ENCODE assay signal across 14 cellular contexts in the genomic region with DNA sequence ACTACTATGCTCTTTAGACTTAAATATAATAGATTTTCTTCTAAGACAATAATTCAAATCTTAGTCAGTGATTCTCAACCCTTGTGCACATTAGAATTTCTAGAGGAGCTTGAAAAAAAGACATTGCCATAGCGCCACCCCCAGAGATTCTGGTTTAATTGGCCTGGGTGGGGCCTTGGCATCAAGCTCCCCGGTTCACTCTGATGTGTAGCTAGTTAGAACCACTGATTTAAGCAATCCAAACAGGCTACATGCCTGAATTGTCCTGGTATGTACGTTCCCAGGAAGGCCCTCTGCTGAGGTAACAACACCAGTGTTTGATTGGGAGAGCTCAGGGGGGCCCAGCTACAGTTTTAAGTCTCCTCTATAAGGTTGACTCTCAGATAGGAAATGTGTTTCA. TPM values are rescaled to one million over a fixed set of nuclear protein-coding genes. Genes with fewer than 3 reads are reported as not detected.
A peak's percentile ranks its signal among the peaks of the same experiment; 100 is the strongest.
DNase-seq lines count a peak whose midpoint lies in the region; ATAC-seq and TF ChIP-seq lines count a peak whose summit lies in the region.
"Had no signal": no experiment of that assay in that cellular context is flagged by ENCODE, and none has a peak within 500 bp of the region (broad histone marks: within the 10 kb centered on the region; RNA-seq: fewer than 3 reads in every experiment).

No MANE protein-coding gene starts in this region.

- H3K36me3 ChIP-seq in OCI-LY1 (ENCODE audit: insufficient read depth, low read length) (no peaks in the 10 kb centered on the region), fibroblast of lung (ENCODE audit: control insufficient read depth, insufficient read depth, low read length) (no peaks in the 10 kb centered on the region), spleen (no peaks in the 10 kb centered on the region), mesenchymal stem cell (ENCODE audit: control insufficient read depth in 1 of 2, insufficient read depth in 2 of 2, low read depth in 1 of 2, low read length in 2 of 2) (no peaks in the 10 kb centered on the region), BE2C (no peaks in the 10 kb centered on the region)

- in situ Hi-C loops in GM13977 (cut with MboI; ENCODE audit: low pct_unique_long_range_greater_than_20kb, low sequenced_read_pairs, unreplicated experiment) = no loop called here

- H4K20me1 ChIP-seq in OCI-LY1 (ENCODE audit: insufficient read depth, low read length) (no peaks in the 10 kb centered on the region), fibroblast of lung (ENCODE audit: control insufficient read depth, extremely low read depth, insufficient read depth, low read length) (no peaks in the 10 kb centered on the region)

- H3K4ac ChIP-seq in mesenchymal stem cell (ENCODE audit: low read depth in 1 of 2, low read length in 2 of 2) = no peak overlapping the region

- intact Hi-C loops in spleen (cut with DNase I; ENCODE audit: low total_unique reads) = no loop called here

- H3K4me3 ChIP-seq in OCI-LY1 (ENCODE audit: low read depth, low read length, poor library complexity, severe bottlenecking) (no peak overlapping the region), fibroblast of lung (replicated peaks in 1 of 4; ENCODE audit: control extremely low read depth in 1 of 4, insufficient read depth in 1 of 4, low read depth in 3 of 4, low read length in 4 of 4) (no peak overlapping the region), spleen (no peak overlapping the region), mesenchymal stem cell (ENCODE audit: insufficient read depth in 1 of 2, low read depth in 1 of 2, low read length in 2 of 2) (no peak overlapping the region), BE2C (ENCODE audit: low read depth, low read length) (no peak overlapping the region)
- H3K4me3 ChIP-seq: lung had no signal

- TF ChIP-seq POLR2A in spleen (IDR thresholded peaks at IDR 0.05) = no peak

- H2BK12ac ChIP-seq in mesenchymal stem cell (ENCODE audit: low read length in 2 of 2) = no peak overlapping the region

- TF ChIP-seq CTCF in OCI-LY1 (IDR thresholded peaks at IDR 0.05; ENCODE audit: low read length) (peak; percentile 29; the same call in 1 of the 2 replicates), fibroblast of lung (conservative IDR thresholded peaks at IDR 0.05 in 1 of 2, IDR thresholded peaks at IDR 0.05 in 1 of 2; ENCODE audit: low read depth in 1 of 2, low read length in 2 of 2) (no peak), spleen (IDR thresholded peaks at IDR 0.05 in 8 of 11, conservative IDR thresholded peaks at IDR 0.05 in 3 of 11) (no peak), BE2C (IDR thresholded peaks at IDR 0.05; ENCODE audit: low read depth, low read length) (no peak), GM13977 (IDR thresholded peaks at IDR 0.05; ENCODE audit: extremely low read depth, insufficient read depth, missing control alignments) (no peak)

- peaks cover 2% of the 10 kb centered on the region for H3K79me1 ChIP-seq in mesenchymal stem cell (replicated peaks; ENCODE audit: low read length, poor library complexity, severe bottlenecking)

- H3K27me3 ChIP-seq in OCI-LY1 (ENCODE audit: insufficient read depth, low read length) = no peaks in the 10 kb centered on the region
- H3K27me3 ChIP-seq in fibroblast of lung (ENCODE audit: control insufficient read depth, insufficient read depth, low read length) = no peaks in the 10 kb centered on the region
- H3K27me3 ChIP-seq in spleen (replicated peaks in 1 of 7) = no peaks in the 10 kb centered on the region
- no peaks in the 10 kb centered on the region for H3K27me3 ChIP-seq in mesenchymal stem cell (ENCODE audit: control insufficient read depth in 1 of 2, insufficient read depth in 1 of 2, low read length in 2 of 2)
- no peaks in the 10 kb centered on the region for H3K27me3 ChIP-seq in BE2C

- no peak overlapping the region for H2AK5ac ChIP-seq in mesenchymal stem cell (ENCODE audit: low read length, severe bottlenecking)

- H4K8ac ChIP-seq in mesenchymal stem cell (ENCODE audit: low read length) = no peak overlapping the region

- ATAC-seq in GM21360 (IDR thresholded peaks at IDR 0.05; ENCODE audit: unreplicated experiment) = peak; percentile 12

- peaks cover 25% of the 10 kb centered on the region for H3K4me1 ChIP-seq in OCI-LY1 (ENCODE audit: insufficient read depth, low read length, severe bottlenecking)
- H3K4me1 ChIP-seq in fibroblast of lung (ENCODE audit: control insufficient read depth, extremely low read depth, insufficient read depth, low read length) = peaks cover 8% of the 10 kb centered on the region
- peaks cover 10 to 64% (median 43%) of the 10 kb centered on the region in 6 donors for H3K4me1 ChIP-seq in spleen
- peaks cover 1% of the 10 kb centered on the region for H3K4me1 ChIP-seq in mesenchymal stem cell (ENCODE audit: control insufficient read depth, insufficient read depth, low read depth, low read length)
- peaks cover 2% of the 10 kb centered on the region; the same call in 1 of the 2 replicates for H3K4me1 ChIP-seq in BE2C

- H3K9ac ChIP-seq in OCI-LY1 (ENCODE audit: low read length) (no peak overlapping the region), fibroblast of lung (ENCODE audit: insufficient read depth, low read length) (no peak overlapping the region), mesenchymal stem cell (ENCODE audit: low read length) (no peak overlapping the region)

- no peak overlapping the region for H3K27ac ChIP-seq in OCI-LY1 (ENCODE audit: low read depth, low read length, poor library complexity, severe bottlenecking)
- H3K27ac ChIP-seq in fibroblast of lung (ENCODE audit: insufficient read depth, low read length) = no peak overlapping the region
- peak overlapping the region in 5 of 8 donors; percentile 91 to 96 (median 92) for H3K27ac ChIP-seq in spleen
- no peak overlapping the region for H3K27ac ChIP-seq in mesenchymal stem cell (ENCODE audit: low read length, poor library complexity, severe bottlenecking)
- H3K27ac ChIP-seq: VCaP had no signal

- H2BK120ac ChIP-seq in mesenchymal stem cell (ENCODE audit: low read depth, low read length) = no peak overlapping the region

- peak overlapping the region in 1 of 2 experiments; percentile 43 for H3K18ac ChIP-seq in mesenchymal stem cell (ENCODE audit: low read depth in 1 of 2, low read length in 2 of 2)

- H3K9me3 ChIP-seq in OCI-LY1 (ENCODE audit: low read length) (no peaks in the 10 kb centered on the region), fibroblast of lung (ENCODE audit: control insufficient read depth, insufficient read depth, low read depth, low read length) (no peaks in the 10 kb centered on the region), spleen (peaks cover 0 to 2% (median 0%) of the 10 kb centered on the region in 8 donors), mesenchymal stem cell (ENCODE audit: control insufficient read depth, low read length) (no peaks in the 10 kb centered on the region), BE2C (no peaks in the 10 kb centered on the region)

- H2AFZ ChIP-seq in OCI-LY1 (ENCODE audit: low read length) = no peak overlapping the region
- H2AFZ ChIP-seq in fibroblast of lung (ENCODE audit: low read length) = peak overlapping the region; percentile 36
- no peak overlapping the region for H2AFZ ChIP-seq in mesenchymal stem cell (ENCODE audit: low read depth, low read length)

- H3K23ac ChIP-seq in mesenchymal stem cell (ENCODE audit: low read length in 2 of 2) = no peak overlapping the region

- H2BK15ac ChIP-seq in mesenchymal stem cell (ENCODE audit: low read depth, poor library complexity, severe bottlenecking) = no peak overlapping the region

- no peaks in the 10 kb centered on the region for H3K79me2 ChIP-seq in OCI-LY1 (ENCODE audit: insufficient read depth, low read length)
- H3K79me2 ChIP-seq in fibroblast of lung (ENCODE audit: control insufficient read depth, insufficient read depth, low read length) = peaks cover 12% of the 10 kb centered on the region

- WGBS in spleen, 5 donors = 89 to 92% (median 91%) methylated on average over 3 of the region's 3 CpGs
- 99% methylated on average over 3 of the region's 3 CpGs for WGBS in mesenchymal stem cell

- H4K91ac ChIP-seq in mesenchymal stem cell (ENCODE audit: low read length) = no peak overlapping the region

- H3F3A ChIP-seq in OCI-LY1 (ENCODE audit: insufficient read depth, low read length) = no peaks in the 10 kb centered on the region

- H3K9me2 ChIP-seq in OCI-LY1 (ENCODE audit: low read depth, low read length) = no peaks in the 10 kb centered on the region

- H3K14ac ChIP-seq in mesenchymal stem cell (ENCODE audit: low read length in 2 of 2) = no peak overlapping the region

- H3K4me2 ChIP-seq in OCI-LY1 (ENCODE audit: low read length) (no peak overlapping the region), fibroblast of lung (ENCODE audit: extremely low read depth, insufficient read depth, low read length) (no peak overlapping the region), mesenchymal stem cell (ENCODE audit: low read length, poor library complexity, severe bottlenecking) (no peak overlapping the region)

- H2BK5ac ChIP-seq in mesenchymal stem cell (ENCODE audit: low read depth, low read length, poor library complexity, severe bottlenecking) = no peak overlapping the region

- DNase-seq in fibroblast of lung (ENCODE audit: low read depth in 2 of 2) (peak in 1 of 2 donors; percentile 58), spleen (no peak), mesenchymal stem cell (no peak), BE2C (no peak), NCI-H226 (no peak), GM13977 (ENCODE audit: low spot score) (no peak)
- DNase-seq: activated naive CD8-positive, alpha-beta T cell treated with anti-CD3 and anti-CD28 coated beads, Interleukin-2, amount 10 ng/mL, durations not matched to agents 7 days and 5 days; MV-4-11; NCI-H774; stimulated activated CD4-positive, alpha-beta T cell treated with anti-CD3 and anti-CD28 coated beads, Interleukin-15, amount 100 ng/mL, for 24 hours had no signal

RNA-seq across cellular contexts. Expression of gene ATP10D, which starts 1.4 kb away (rescaled TPM):
- total RNA-seq in fibroblast of lung = 31.3 and 40.8 TPM in 2 replicates
- 24.6 and 29.0 TPM in 2 replicates for polyA plus RNA-seq in fibroblast of lung
- 14.4 and 17.7 TPM in 2 replicates for polyA plus RNA-seq in fibroblast of lung (2012)
- 102 and 118 TPM in 2 replicates for polyA minus RNA-seq in fibroblast of lung (ENCODE audit: low replicate concordance)
- total RNA-seq in spleen = 10 to 100 TPM; 47.3 to 79.1 (median 52.8) TPM
- 1 to 10 TPM; 4.6 to 6.4 (median 5.6) TPM for polyA plus RNA-seq in spleen
- polyA plus RNA-seq in mesenchymal stem cell (2013, experiment 1 of 2) = 26.7 TPM
- polyA plus RNA-seq in mesenchymal stem cell (2013, experiment 2 of 2) = 25.6 TPM
- polyA plus RNA-seq in BE2C (2012; ENCODE audit: insufficient read depth, insufficient read length, low read depth) = 4.8 TPM

RNA-seq across cellular contexts. Expression of gene COMMD8, which starts 20.2 kb away (rescaled TPM):
- total RNA-seq in fibroblast of lung (23.6 and 29.6 TPM in 2 replicates), spleen (10 to 100 TPM; 14.1 to 21.1 (median 19.4) TPM)
- polyA plus RNA-seq in fibroblast of lung (30.2 and 31.5 TPM in 2 replicates), spleen (10 to 100 TPM; 25.2 to 30.9 (median 28.5) TPM)
- 25.8 and 27.9 TPM in 2 replicates for polyA plus RNA-seq in fibroblast of lung (2012)
- polyA minus RNA-seq in fibroblast of lung (ENCODE audit: low replicate concordance) = 0.59 TPM in 1 of 2 replicates, not detected in the other
- 25.3 TPM for polyA plus RNA-seq in mesenchymal stem cell (2013, experiment 1 of 2)
- polyA plus RNA-seq in mesenchymal stem cell (2013, experiment 2 of 2) = 28.2 TPM
- 7.3 TPM for polyA plus RNA-seq in BE2C (2012; ENCODE audit: insufficient read depth, insufficient read length, low read depth)

Comparison
In these comparisons a context has a peak if more than half of its experiments do, and no peak if none do; other contexts are left out.
1. H3K27ac ChIP-seq: peak in spleen (5 of 8); none in OCI-LY1 (single experiment), fibroblast of lung (single experiment) and mesenchymal stem cell (single experiment).